Comparison of ENCODE assay signal across 8 cellular contexts in the genomic region with DNA sequence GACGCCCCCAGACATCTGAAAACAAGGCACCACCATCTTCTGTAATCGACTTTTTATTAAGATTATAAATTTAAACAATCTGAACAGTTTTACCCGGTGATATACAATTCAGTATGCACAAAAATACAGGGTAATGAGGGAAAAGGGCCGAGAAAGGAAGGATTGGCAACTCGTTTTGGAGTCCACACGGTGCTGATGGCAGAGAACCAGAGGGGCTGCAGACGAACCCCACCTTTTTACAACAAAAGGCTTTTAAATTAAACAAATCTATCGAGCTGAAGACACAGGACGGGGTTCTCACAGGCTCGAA. TPM values are rescaled to one million over a fixed set of nuclear protein-coding genes. Genes with fewer than 3 reads are reported as not detected.
DNase-seq lines count a peak whose midpoint lies in the region; ATAC-seq and TF ChIP-seq lines count a peak whose summit lies in the region.

No MANE protein-coding gene starts in this region.

- no CpG with 5 or more reads among the region's 10 CpGs for WGBS in mesendoderm (ENCODE audit: extremely low coverage, insufficient coverage, low lambda C conversion rate)
- WGBS in urinary bladder: 1% methylated on average over 10 of the region's 10 CpGs

- no peak for TF ChIP-seq POLR2A in erythroblast (IDR thresholded peaks at IDR 0.05; ENCODE audit: low read length)

- H3K79me1 ChIP-seq in mesendoderm (ENCODE audit: low read length): no peaks in the 10 kb centered on the region

- no peak overlapping the region for H2BK5ac ChIP-seq in mesendoderm (ENCODE audit: low read length)

- H3K18ac ChIP-seq in mesendoderm (ENCODE audit: low read length): peak overlapping the region; percentile 65

- POLR2A ChIA-PET in GM10248 (lab: Yijun Ruan, JAX): no interaction called here

- peaks cover 8% of the 10 kb centered on the region for H3K79me2 ChIP-seq in mesendoderm (ENCODE audit: control insufficient read depth, insufficient read depth, low read length)

- H3K4me3 ChIP-seq in cardiac muscle cell (peak overlapping the region; percentile 88), mesendoderm (ENCODE audit: low read length) (peak overlapping the region; percentile 32), urinary bladder (ENCODE audit: low read depth, low read length) (peak overlapping the region; percentile 96)

- H3K4me3 Mint-ChIP-seq in brain: peak overlapping the region; percentile 91 to 94 (median 92)

- no peak overlapping the region for H2BK15ac ChIP-seq in mesendoderm (replicated peaks; ENCODE audit: low read depth)

- H3K36me3 ChIP-seq in cardiac muscle cell (no peaks in the 10 kb centered on the region), mesendoderm (ENCODE audit: control insufficient read depth, insufficient read depth, low read length) (no peaks in the 10 kb centered on the region), urinary bladder (ENCODE audit: insufficient read depth) (no peaks in the 10 kb centered on the region)

- no peak overlapping the region for H4K5ac ChIP-seq in mesendoderm (ENCODE audit: low read length)

- H3K27ac ChIP-seq in cardiac muscle cell: peak overlapping the region; percentile 78
- H3K27ac ChIP-seq in mesendoderm (ENCODE audit: low read depth, low read length): peak overlapping the region; percentile 96
- H3K27ac ChIP-seq in urinary bladder (ENCODE audit: low read depth): peak overlapping the region; percentile 94

- H4K8ac ChIP-seq in mesendoderm (ENCODE audit: low read depth, low read length): no peak overlapping the region

- no peak for ATAC-seq in Right ventricle myocardium superior (ENCODE audit: poor library complexity)
- no peak for ATAC-seq in GM19324 (IDR thresholded peaks at IDR 0.05; ENCODE audit: low FRiP score, unreplicated experiment)

- H2AK5ac ChIP-seq in mesendoderm (ENCODE audit: low read length): no peak overlapping the region

- peaks cover 12% of the 10 kb centered on the region for H3K4me1 ChIP-seq in cardiac muscle cell (ENCODE audit: low read depth)
- peaks cover 3% of the 10 kb centered on the region for H3K4me1 ChIP-seq in mesendoderm (ENCODE audit: control insufficient read depth, low read depth, low read length)
- H3K4me1 ChIP-seq in urinary bladder (ENCODE audit: insufficient read depth): no peaks in the 10 kb centered on the region

- H3K9me3 ChIP-seq in cardiac muscle cell (ENCODE audit: low read depth): no peaks in the 10 kb centered on the region

- peak overlapping the region; percentile 81 for H3K9ac ChIP-seq in mesendoderm (ENCODE audit: low read length)

- peak overlapping the region; percentile 87 for H3K4me2 ChIP-seq in mesendoderm (ENCODE audit: low read length)

- H3K23ac ChIP-seq in mesendoderm (ENCODE audit: low read length): no peak overlapping the region

- H3K4ac ChIP-seq in mesendoderm (ENCODE audit: low read depth, low read length): peak overlapping the region; percentile 93

- H3K4me1 Mint-ChIP-seq in brain: peaks cover 38% of the 10 kb centered on the region

- peak overlapping the region; percentile 98 for H3K56ac ChIP-seq in mesendoderm (ENCODE audit: low read length)

- TF ChIP-seq CTCF in cardiac muscle cell (IDR thresholded peaks at IDR 0.05; ENCODE audit: low read depth, low read length) (no peak), brain (conservative IDR thresholded peaks at IDR 0.05) (no peak), GM10248 (IDR thresholded peaks at IDR 0.05; ENCODE audit: control extremely low read depth, extremely low read depth, low read depth, missing control alignments) (no peak)

- CTCF ChIA-PET in GM10248 (lab: Yijun Ruan, JAX): interaction anchor here (1.0 to 40.2 kb wide), 12 partner anchors 8 to 1141 kb away, joined by 3 to 680 read pairs (median 12); a partner anchor contains a TSS

- no peaks in the 10 kb centered on the region for H3K27me3 ChIP-seq in cardiac muscle cell
- no peaks in the 10 kb centered on the region for H3K27me3 ChIP-seq in mesendoderm (ENCODE audit: insufficient read depth, low read length, poor library complexity)

- DNase-seq in cardiac muscle cell (ENCODE audit: low read depth in 1 of 2, low spot score in 1 of 2) (no peak), Right ventricle myocardium superior (no peak), mesendoderm (no peak), GM10248 (ENCODE audit: extremely low spot score) (no peak), erythroblast (lab: John Stamatoyannopoulos, UW) (no peak)

- no peak overlapping the region for H2BK120ac ChIP-seq in mesendoderm (ENCODE audit: low read depth, low read length)

- H3K36me3 Mint-ChIP-seq in brain: no peaks in the 10 kb centered on the region

- H3K27ac Mint-ChIP-seq in brain: peak overlapping the region; percentile 96 to 99 (median 98)

- peaks cover 11% of the 10 kb centered on the region for H3K27me3 Mint-ChIP-seq in brain

- H3K9me3 Mint-ChIP-seq in brain: peaks cover 0 to 9% (median 0%) of the 10 kb centered on the region in 5 experiments

- intact Hi-C loops in Right ventricle myocardium superior (cut with DNase I): loop anchor here (5.0 kb wide), 2 partner anchors 147 to 322 kb away; no protein-coding TSS in a partner anchor

RNA-seq across cellular contexts. Expression of a gene that starts 2.6 kb away (rescaled TPM):
- total RNA-seq in cardiac muscle cell (51.7 and 77.4 TPM in 2 replicates), Right ventricle myocardium superior (3.5 TPM), urinary bladder (15.2 TPM)
- polyA plus RNA-seq in cardiac muscle cell (21.5 and 38.5 TPM in 2 replicates), brain (ENCODE audit: insufficient read depth, low read depth, low replicate concordance) (9.6 TPM), urinary bladder (13.3 TPM)
- polyA plus RNA-seq in mesendoderm (2013, experiment 1 of 2): 0.93 TPM
- 0.76 TPM for polyA plus RNA-seq in mesendoderm (2013, experiment 2 of 2)

Comparison
In these comparisons a context has a peak if more than half of its experiments do, and no peak if none do; other contexts are left out.
1. H3K4me3 ChIP-seq: peak in every context shown above with its lines; median percentile 96 in urinary bladder; 88 in cardiac muscle cell; 32 in mesendoderm.